Comparison of ENCODE assay signal across 22 cellular contexts in genomic region chr1:193663965-193664364, GRCh38.
"Had no signal": no experiment of that assay in that cellular context is flagged by ENCODE, and none has a peak within 500 bp of the region (broad histone marks: within the 10 kb centered on the region; RNA-seq: fewer than 3 reads in every experiment).

No MANE protein-coding gene starts in this region.

- H3K27me3 Mint-ChIP-seq: dendritic cell treated with granulocyte-macrophage colony-stimulating factor and Interleukin-4, amounts not matched to agents 40 ng/mL and 50 ng/mL, for 4 days; memory B cell; progenitor cell of endocrine pancreas had no signal

- H3K4me3 Mint-ChIP-seq: dendritic cell treated with granulocyte-macrophage colony-stimulating factor and Interleukin-4, amounts not matched to agents 40 ng/mL and 50 ng/mL, for 4 days; endodermal cell; memory B cell; natural killer cell had no signal

- DNase-seq: colonic mucosa; effector CD8-positive, alpha-beta T cell; endodermal cell; foreskin fibroblast; gastrocnemius medialis; heart left ventricle; kidney; natural killer cell; right lobe of liver; small intestine; stimulated activated CD4-positive, alpha-beta T cell treated with anti-CD3 and anti-CD28 coated beads, Interleukin-15, amount 100 ng/mL, for 24 hours; stimulated activated CD4-positive, alpha-beta T cell treated with anti-CD3 and anti-CD28 coated beads, Interleukin-2, amount 100 ng/mL, for 48 hours; stimulated activated naive CD8-positive, alpha-beta T cell treated with anti-CD3 and anti-CD28 coated beads, Interleukin-15, Interleukin-2, amounts not matched to agents 100 U/mL and 50 U/mL, for 24 hours; substantia nigra; testis; tibial artery; upper lobe of left lung had no signal

- H3K9me3 Mint-ChIP-seq: endodermal cell, memory B cell, natural killer cell had no signal

- ATAC-seq: esophagus mucosa; gastrocnemius medialis; heart left ventricle; left lobe of liver; natural killer cell; right lobe of liver; stimulated activated naive CD8-positive, alpha-beta T cell treated with anti-CD3 and anti-CD28 coated beads, Interleukin-15, Interleukin-2, amounts not matched to agents 100 U/mL and 50 U/mL, for 24 hours had no signal

- H3K36me3 Mint-ChIP-seq: memory B cell, natural killer cell had no signal

- H3K27ac Mint-ChIP-seq: dendritic cell treated with granulocyte-macrophage colony-stimulating factor and Interleukin-4, amounts not matched to agents 40 ng/mL and 50 ng/mL, for 4 days; endodermal cell; memory B cell; natural killer cell; progenitor cell of endocrine pancreas had no signal

- H3K4me1 Mint-ChIP-seq: endodermal cell, memory B cell had no signal
